In the genomic region with DNA sequence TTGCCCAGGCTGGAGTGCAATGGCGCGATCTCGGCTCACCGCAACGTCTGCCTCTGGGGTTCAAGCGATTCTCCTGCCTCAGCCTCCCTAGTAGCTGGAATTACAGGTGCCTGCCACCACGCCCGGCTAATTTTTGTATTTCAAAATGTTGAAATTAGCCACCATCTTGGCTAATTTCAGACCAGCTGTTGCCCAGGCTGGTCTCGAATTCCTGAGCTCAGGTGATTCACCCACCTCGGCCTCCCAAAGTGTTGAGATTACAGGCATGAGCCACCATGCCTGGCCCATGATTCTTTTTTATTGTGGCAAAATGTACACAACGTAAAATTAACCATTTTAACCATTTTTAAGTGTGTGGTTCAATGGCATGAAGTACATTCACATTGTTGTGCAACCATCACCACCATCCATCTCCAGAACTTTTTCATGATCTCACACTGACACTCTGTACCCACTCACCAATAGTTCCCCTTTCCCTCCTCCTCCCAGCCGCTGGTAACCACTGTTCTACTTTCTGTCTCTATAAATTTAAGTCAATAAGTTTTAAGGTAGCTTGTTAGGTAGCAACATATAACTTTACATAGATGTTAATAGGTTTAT, we compare ENCODE assay signal across 1 cellular context. TPM values are rescaled to one million over a fixed set of nuclear protein-coding genes. Genes with fewer than 3 reads are reported as not detected.
"Had no signal": no experiment of that assay in that cellular context is flagged by ENCODE, and none has a peak within 500 bp of the region (broad histone marks: within the 10 kb centered on the region; RNA-seq: fewer than 3 reads in every experiment).

No MANE protein-coding gene starts in this region.

RNA-seq across cellular contexts. Expression of a gene that starts 54.0 kb away (rescaled TPM):
- total RNA-seq: lung microvascular endothelial cell had no signal
